Comparison of ENCODE assay signal across 1 cellular context in genomic region chr14:23539209-23539866, GRCh38.
TF ChIP-seq lines count a peak whose summit lies in the region.

No MANE protein-coding gene starts in this region.

TF ChIP-seq in liver, 16 proteins besides CTCF, POLR2A, EP300 and RAD21 (continued from another document):
- TF ChIP-seq REST (IDR thresholded peaks at IDR 0.05) (no peak), RXRA (IDR thresholded peaks at IDR 0.05) (no peak), MAX (IDR thresholded peaks at IDR 0.05) (no peak), HNF4A (conservative IDR thresholded peaks at IDR 0.05) (no peak), FOXA2 (IDR thresholded peaks at IDR 0.05) (no peak), EGR1 (IDR thresholded peaks at IDR 0.05; ENCODE audit: low read depth in 2 of 2) (no peak), SP1 (IDR thresholded peaks at IDR 0.05) (no peak), NR2F2 (IDR thresholded peaks at IDR 0.05) (no peak)
